Comparison of ENCODE assay signal across 1 cellular context in the genomic region with DNA sequence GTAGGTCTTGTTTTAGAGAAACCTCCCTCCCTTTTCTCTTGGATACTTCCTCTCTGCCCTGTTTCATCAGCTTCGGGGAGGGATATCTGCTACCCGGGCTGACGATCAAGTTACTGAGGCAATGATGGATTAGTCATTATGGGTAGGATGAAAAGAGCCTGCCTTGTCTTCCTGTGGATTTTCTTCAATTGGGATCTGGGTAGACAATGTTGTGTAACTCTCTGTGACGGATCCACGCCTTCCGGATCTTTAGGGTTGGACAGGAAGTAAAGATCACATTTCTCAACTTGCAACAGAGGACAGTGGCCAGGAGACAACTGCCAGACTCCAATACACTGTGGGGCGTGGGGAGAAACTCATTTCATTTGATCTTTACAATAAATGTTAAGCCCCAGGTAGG.
TF ChIP-seq lines count a peak whose summit lies in the region.

No MANE protein-coding gene starts in this region.

TF ChIP-seq in HepG2, 621 proteins besides CTCF, POLR2A, EP300 and RAD21 (continued from another document and continues in another):
- TF ChIP-seq, protein P1, sequence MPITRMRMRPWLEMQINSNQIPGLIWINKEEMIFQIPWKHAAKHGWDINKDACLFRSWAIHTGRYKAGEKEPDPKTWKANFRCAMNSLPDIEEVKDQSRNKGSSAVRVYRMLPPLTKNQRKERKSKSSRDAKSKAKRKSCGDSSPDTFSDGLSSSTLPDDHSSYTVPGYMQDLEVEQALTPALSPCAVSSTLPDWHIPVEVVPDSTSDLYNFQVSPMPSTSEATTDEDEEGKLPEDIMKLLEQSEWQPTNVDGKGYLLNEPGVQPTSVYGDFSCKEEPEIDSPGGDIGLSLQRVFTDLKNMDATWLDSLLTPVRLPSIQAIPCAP (CRISPR knock-in tag; IDR thresholded peaks at IDR 0.05; ENCODE audit: low read depth): no peak
- TF ChIP-seq TOPORS (CRISPR knock-in tag; IDR thresholded peaks at IDR 0.05) (no peak), FOXM1 (CRISPR knock-in tag; IDR thresholded peaks at IDR 0.05) (no peak), KAT2B (IDR thresholded peaks at IDR 0.05; ENCODE audit: borderline replicate concordance, low read depth, low read length) (no peak), ZNF354B (CRISPR knock-in tag; IDR thresholded peaks at IDR 0.05) (no peak), ZNF788 (CRISPR knock-in tag; IDR thresholded peaks at IDR 0.05; ENCODE audit: borderline replicate concordance) (peak; percentile 34; the same call in 1 of the 2 replicates), HOXA3 (CRISPR knock-in tag; IDR thresholded peaks at IDR 0.05) (0 out of 2 replicates have a peak, but pooled peaks have one; percentile 22), ZNF674 (CRISPR knock-in tag; IDR thresholded peaks at IDR 0.05; ENCODE audit: low read depth) (no peak), MEIS2 (CRISPR knock-in tag; IDR thresholded peaks at IDR 0.05) (no peak), ZNF556 (CRISPR knock-in tag; IDR thresholded peaks at IDR 0.05; ENCODE audit: borderline replicate concordance) (no peak), ZKSCAN1 (IDR thresholded peaks at IDR 0.05; ENCODE audit: low read length) (no peak), ZNF792 (CRISPR knock-in tag; IDR thresholded peaks at IDR 0.05) (no peak), ZNF547 (CRISPR knock-in tag; IDR thresholded peaks at IDR 0.05) (no peak), FLYWCH1 (CRISPR knock-in tag; IDR thresholded peaks at IDR 0.05) (no peak), ATF7 (IDR thresholded peaks at IDR 0.05) (no peak), ATF7 (CRISPR knock-in tag; IDR thresholded peaks at IDR 0.05) (no peak), SIN3A (IDR thresholded peaks at IDR 0.05; ENCODE audit: borderline replicate concordance, low read depth, low read length) (no peak), ZNF891 (CRISPR knock-in tag; IDR thresholded peaks at IDR 0.05) (no peak), ZSCAN20 (CRISPR knock-in tag; IDR thresholded peaks at IDR 0.05; ENCODE audit: borderline replicate concordance) (no peak), ZNF207 (IDR thresholded peaks at IDR 0.05; ENCODE audit: borderline replicate concordance) (no peak), ZNF317 (CRISPR knock-in tag; IDR thresholded peaks at IDR 0.05) (no peak), TBX2 (CRISPR knock-in tag; IDR thresholded peaks at IDR 0.05; ENCODE audit: borderline replicate concordance) (0 out of 2 replicates have a peak, but pooled peaks have one; percentile 45), ZNF44 (CRISPR knock-in tag; IDR thresholded peaks at IDR 0.05) (no peak), MXI1 (IDR thresholded peaks at IDR 0.05; ENCODE audit: borderline replicate concordance, low read depth, low read length) (no peak), HNF4G (IDR thresholded peaks at IDR 0.05; ENCODE audit: borderline replicate concordance, low read depth, low read length) (no peak), HNF4G (CRISPR knock-in tag; IDR thresholded peaks at IDR 0.05; ENCODE audit: borderline replicate concordance, low read depth) (no peak), ZNF180 (CRISPR knock-in tag; IDR thresholded peaks at IDR 0.05; ENCODE audit: borderline replicate concordance, low read depth) (no peak), KMT2B (CRISPR knock-in tag; IDR thresholded peaks at IDR 0.05) (no peak), ZNF713 (CRISPR knock-in tag; IDR thresholded peaks at IDR 0.05) (no peak), MIXL1 (CRISPR knock-in tag; IDR thresholded peaks at IDR 0.05) (no peak), THAP11 (CRISPR knock-in tag; IDR thresholded peaks at IDR 0.05) (peak; percentile 57), MZF1 (CRISPR knock-in tag; IDR thresholded peaks at IDR 0.05; ENCODE audit: borderline replicate concordance) (no peak), ELF3 (CRISPR knock-in tag; IDR thresholded peaks at IDR 0.05) (peak; percentile 84)
- TF ChIP-seq, protein P2, sequence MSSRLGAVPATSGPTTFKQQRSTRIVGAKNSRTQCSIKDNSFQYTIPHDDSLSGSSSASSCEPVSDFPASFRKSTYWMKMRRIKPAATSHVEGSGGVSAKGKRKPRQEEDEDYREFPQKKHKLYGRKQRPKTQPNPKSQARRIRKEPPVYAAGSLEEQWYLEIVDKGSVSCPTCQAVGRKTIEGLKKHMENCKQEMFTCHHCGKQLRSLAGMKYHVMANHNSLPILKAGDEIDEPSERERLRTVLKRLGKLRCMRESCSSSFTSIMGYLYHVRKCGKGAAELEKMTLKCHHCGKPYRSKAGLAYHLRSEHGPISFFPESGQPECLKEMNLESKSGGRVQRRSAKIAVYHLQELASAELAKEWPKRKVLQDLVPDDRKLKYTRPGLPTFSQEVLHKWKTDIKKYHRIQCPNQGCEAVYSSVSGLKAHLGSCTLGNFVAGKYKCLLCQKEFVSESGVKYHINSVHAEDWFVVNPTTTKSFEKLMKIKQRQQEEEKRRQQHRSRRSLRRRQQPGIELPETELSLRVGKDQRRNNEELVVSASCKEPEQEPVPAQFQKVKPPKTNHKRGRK (CRISPR knock-in tag; IDR thresholded peaks at IDR 0.05): no peak
- TF ChIP-seq, protein P3, sequence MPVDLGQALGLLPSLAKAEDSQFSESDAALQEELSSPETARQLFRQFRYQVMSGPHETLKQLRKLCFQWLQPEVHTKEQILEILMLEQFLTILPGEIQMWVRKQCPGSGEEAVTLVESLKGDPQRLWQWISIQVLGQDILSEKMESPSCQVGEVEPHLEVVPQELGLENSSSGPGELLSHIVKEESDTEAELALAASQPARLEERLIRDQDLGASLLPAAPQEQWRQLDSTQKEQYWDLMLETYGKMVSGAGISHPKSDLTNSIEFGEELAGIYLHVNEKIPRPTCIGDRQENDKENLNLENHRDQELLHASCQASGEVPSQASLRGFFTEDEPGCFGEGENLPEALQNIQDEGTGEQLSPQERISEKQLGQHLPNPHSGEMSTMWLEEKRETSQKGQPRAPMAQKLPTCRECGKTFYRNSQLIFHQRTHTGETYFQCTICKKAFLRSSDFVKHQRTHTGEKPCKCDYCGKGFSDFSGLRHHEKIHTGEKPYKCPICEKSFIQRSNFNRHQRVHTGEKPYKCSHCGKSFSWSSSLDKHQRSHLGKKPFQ (CRISPR knock-in tag; IDR thresholded peaks at IDR 0.05; ENCODE audit: insufficient replicate concordance): no peak
- TF ChIP-seq, protein P4, sequence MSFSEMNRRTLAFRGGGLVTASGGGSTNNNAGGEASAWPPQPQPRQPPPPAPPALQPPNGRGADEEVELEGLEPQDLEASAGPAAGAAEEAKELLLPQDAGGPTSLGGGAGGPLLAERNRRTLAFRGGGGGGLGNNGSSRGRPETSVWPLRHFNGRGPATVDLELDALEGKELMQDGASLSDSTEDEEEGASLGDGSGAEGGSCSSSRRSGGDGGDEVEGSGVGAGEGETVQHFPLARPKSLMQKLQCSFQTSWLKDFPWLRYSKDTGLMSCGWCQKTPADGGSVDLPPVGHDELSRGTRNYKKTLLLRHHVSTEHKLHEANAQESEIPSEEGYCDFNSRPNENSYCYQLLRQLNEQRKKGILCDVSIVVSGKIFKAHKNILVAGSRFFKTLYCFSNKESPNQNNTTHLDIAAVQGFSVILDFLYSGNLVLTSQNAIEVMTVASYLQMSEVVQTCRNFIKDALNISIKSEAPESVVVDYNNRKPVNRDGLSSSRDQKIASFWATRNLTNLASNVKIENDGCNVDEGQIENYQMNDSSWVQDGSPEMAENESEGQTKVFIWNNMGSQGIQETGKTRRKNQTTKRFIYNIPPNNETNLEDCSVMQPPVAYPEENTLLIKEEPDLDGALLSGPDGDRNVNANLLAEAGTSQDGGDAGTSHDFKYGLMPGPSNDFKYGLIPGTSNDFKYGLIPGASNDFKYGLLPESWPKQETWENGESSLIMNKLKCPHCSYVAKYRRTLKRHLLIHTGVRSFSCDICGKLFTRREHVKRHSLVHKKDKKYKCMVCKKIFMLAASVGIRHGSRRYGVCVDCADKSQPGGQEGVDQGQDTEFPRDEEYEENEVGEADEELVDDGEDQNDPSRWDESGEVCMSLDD (CRISPR knock-in tag; IDR thresholded peaks at IDR 0.05; ENCODE audit: borderline replicate concordance): no peak
- TF ChIP-seq, protein P5, sequence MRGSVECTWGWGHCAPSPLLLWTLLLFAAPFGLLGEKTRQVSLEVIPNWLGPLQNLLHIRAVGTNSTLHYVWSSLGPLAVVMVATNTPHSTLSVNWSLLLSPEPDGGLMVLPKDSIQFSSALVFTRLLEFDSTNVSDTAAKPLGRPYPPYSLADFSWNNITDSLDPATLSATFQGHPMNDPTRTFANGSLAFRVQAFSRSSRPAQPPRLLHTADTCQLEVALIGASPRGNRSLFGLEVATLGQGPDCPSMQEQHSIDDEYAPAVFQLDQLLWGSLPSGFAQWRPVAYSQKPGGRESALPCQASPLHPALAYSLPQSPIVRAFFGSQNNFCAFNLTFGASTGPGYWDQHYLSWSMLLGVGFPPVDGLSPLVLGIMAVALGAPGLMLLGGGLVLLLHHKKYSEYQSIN (CRISPR knock-in tag; IDR thresholded peaks at IDR 0.05; ENCODE audit: borderline replicate concordance): no peak
- TF ChIP-seq, protein P6, sequence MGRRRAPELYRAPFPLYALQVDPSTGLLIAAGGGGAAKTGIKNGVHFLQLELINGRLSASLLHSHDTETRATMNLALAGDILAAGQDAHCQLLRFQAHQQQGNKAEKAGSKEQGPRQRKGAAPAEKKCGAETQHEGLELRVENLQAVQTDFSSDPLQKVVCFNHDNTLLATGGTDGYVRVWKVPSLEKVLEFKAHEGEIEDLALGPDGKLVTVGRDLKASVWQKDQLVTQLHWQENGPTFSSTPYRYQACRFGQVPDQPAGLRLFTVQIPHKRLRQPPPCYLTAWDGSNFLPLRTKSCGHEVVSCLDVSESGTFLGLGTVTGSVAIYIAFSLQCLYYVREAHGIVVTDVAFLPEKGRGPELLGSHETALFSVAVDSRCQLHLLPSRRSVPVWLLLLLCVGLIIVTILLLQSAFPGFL (CRISPR knock-in tag; IDR thresholded peaks at IDR 0.05): no peak
- TF ChIP-seq, protein P7, sequence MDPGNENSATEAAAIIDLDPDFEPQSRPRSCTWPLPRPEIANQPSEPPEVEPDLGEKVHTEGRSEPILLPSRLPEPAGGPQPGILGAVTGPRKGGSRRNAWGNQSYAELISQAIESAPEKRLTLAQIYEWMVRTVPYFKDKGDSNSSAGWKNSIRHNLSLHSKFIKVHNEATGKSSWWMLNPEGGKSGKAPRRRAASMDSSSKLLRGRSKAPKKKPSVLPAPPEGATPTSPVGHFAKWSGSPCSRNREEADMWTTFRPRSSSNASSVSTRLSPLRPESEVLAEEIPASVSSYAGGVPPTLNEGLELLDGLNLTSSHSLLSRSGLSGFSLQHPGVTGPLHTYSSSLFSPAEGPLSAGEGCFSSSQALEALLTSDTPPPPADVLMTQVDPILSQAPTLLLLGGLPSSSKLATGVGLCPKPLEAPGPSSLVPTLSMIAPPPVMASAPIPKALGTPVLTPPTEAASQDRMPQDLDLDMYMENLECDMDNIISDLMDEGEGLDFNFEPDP (CRISPR knock-in tag; conservative IDR thresholded peaks at IDR 0.05): no peak
- TF ChIP-seq, protein P8, sequence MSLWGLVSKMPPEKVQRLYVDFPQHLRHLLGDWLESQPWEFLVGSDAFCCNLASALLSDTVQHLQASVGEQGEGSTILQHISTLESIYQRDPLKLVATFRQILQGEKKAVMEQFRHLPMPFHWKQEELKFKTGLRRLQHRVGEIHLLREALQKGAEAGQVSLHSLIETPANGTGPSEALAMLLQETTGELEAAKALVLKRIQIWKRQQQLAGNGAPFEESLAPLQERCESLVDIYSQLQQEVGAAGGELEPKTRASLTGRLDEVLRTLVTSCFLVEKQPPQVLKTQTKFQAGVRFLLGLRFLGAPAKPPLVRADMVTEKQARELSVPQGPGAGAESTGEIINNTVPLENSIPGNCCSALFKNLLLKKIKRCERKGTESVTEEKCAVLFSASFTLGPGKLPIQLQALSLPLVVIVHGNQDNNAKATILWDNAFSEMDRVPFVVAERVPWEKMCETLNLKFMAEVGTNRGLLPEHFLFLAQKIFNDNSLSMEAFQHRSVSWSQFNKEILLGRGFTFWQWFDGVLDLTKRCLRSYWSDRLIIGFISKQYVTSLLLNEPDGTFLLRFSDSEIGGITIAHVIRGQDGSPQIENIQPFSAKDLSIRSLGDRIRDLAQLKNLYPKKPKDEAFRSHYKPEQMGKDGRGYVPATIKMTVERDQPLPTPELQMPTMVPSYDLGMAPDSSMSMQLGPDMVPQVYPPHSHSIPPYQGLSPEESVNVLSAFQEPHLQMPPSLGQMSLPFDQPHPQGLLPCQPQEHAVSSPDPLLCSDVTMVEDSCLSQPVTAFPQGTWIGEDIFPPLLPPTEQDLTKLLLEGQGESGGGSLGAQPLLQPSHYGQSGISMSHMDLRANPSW (CRISPR knock-in tag; IDR thresholded peaks at IDR 0.05; ENCODE audit: borderline replicate concordance): no peak
- TF ChIP-seq, protein P9, sequence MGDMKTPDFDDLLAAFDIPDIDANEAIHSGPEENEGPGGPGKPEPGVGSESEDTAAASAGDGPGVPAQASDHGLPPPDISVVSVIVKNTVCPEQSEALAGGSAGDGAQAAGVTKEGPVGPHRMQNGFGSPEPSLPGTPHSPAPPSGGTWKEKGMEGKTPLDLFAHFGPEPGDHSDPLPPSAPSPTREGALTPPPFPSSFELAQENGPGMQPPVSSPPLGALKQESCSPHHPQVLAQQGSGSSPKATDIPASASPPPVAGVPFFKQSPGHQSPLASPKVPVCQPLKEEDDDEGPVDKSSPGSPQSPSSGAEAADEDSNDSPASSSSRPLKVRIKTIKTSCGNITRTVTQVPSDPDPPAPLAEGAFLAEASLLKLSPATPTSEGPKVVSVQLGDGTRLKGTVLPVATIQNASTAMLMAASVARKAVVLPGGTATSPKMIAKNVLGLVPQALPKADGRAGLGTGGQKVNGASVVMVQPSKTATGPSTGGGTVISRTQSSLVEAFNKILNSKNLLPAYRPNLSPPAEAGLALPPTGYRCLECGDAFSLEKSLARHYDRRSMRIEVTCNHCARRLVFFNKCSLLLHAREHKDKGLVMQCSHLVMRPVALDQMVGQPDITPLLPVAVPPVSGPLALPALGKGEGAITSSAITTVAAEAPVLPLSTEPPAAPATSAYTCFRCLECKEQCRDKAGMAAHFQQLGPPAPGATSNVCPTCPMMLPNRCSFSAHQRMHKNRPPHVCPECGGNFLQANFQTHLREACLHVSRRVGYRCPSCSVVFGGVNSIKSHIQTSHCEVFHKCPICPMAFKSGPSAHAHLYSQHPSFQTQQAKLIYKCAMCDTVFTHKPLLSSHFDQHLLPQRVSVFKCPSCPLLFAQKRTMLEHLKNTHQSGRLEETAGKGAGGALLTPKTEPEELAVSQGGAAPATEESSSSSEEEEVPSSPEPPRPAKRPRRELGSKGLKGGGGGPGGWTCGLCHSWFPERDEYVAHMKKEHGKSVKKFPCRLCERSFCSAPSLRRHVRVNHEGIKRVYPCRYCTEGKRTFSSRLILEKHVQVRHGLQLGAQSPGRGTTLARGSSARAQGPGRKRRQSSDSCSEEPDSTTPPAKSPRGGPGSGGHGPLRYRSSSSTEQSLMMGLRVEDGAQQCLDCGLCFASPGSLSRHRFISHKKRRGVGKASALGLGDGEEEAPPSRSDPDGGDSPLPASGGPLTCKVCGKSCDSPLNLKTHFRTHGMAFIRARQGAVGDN (CRISPR knock-in tag; IDR thresholded peaks at IDR 0.05): no peak
- TF ChIP-seq, protein P10, sequence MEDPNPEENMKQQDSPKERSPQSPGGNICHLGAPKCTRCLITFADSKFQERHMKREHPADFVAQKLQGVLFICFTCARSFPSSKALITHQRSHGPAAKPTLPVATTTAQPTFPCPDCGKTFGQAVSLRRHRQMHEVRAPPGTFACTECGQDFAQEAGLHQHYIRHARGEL (CRISPR knock-in tag; IDR thresholded peaks at IDR 0.05): no peak
